13 cellular contexts compared by ENCODE assay signal in the genomic region with DNA sequence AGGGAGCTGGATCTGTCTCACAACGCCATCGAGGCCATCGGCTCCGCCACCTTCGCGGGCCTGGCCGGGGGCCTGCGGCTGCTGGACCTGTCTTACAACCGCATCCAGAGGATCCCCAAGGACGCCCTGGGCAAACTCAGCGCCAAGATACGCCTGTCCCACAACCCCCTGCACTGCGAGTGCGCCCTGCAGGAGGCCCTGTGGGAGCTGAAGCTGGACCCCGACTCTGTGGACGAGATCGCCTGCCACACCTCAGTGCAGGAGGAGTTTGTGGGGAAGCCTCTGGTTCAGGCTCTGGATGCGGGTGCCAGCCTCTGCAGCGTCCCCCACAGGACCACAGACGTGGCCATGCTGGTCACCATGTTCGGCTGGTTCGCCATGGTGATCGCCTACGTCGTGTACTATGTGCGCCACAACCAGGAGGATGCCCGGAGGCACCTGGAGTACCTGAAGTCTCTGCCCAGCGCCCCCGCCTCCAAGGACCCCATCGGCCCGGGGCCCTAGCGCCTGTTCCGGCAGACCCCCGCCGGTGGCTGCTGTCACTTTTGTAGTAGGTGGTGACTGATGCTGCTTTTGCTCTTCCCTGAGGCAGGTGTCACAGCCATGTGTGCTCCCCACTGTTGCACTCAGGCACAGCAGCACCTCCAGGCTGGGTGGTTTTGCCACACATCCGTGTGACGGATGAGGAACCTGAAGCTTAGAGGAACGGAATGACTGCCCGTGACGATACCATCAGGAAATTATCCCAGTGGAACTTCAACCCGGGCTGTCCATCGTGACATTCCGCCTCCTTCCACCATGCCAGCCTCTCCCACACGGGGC. TPM values are rescaled to one million over a fixed set of nuclear protein-coding genes. Genes with fewer than 3 reads are reported as not detected.
DNase-seq lines count a peak whose midpoint lies in the region; ATAC-seq lines count a peak whose summit lies in the region.
"Had no signal": no experiment of that assay in that cellular context is flagged by ENCODE, and none has a peak within 500 bp of the region (broad histone marks: within the 10 kb centered on the region; RNA-seq: fewer than 3 reads in every experiment).

No MANE protein-coding gene starts in this region.

- H3K27me3 Mint-ChIP-seq in activated naive CD4-positive, alpha-beta T cell treated with anti-CD3 and anti-CD28 coated beads, Interleukin-2, amount 50 U/mL, for 24 hours = no peaks in the 10 kb centered on the region
- H3K27me3 Mint-ChIP-seq in activated T-cell treated with anti-CD3 and anti-CD28 coated beads, Interleukin-2, amount 50 U/mL, for 72 hours (ENCODE audit: low read depth) = peaks cover 20% of the 10 kb centered on the region
- peaks cover 13% of the 10 kb centered on the region for H3K27me3 Mint-ChIP-seq in memory B cell
- peaks cover under 1 to 3% of the 10 kb centered on the region in 2 donors for H3K27me3 Mint-ChIP-seq in stimulated activated naive B cell treated with anti-CD40 and anti-IgM and Interleukin-4, amounts not matched to agents 10 μg/mL and 1 μg/mL and 100 μg/mL, for 72 hours

- no peak for ATAC-seq in activated naive CD4-positive, alpha-beta T cell treated with anti-CD3 and anti-CD28 coated beads, Interleukin-2, amount 50 U/mL, for 72 hours
- ATAC-seq in activated T-cell treated with anti-CD3 and anti-CD28 coated beads, Interleukin-2, amount 50 U/mL, for 72 hours (replicated peaks in 1 of 2) = no peak
- no peak for ATAC-seq in memory B cell (ENCODE audit: low read depth)
- ATAC-seq in stimulated activated naive B cell treated with anti-CD40 and anti-IgM and Interleukin-4, amounts not matched to agents 10 μg/mL and 1 μg/mL and 100 μg/mL, for 72 hours (replicated peaks) = no peak
- ATAC-seq: left colon had no signal

- no peak for DNase-seq in activated naive CD4-positive, alpha-beta T cell treated with anti-CD3 and anti-CD28 coated beads, Interleukin-2, amount 50 U/mL, for 72 hours (ENCODE audit: low spot score in 2 of 2)
- no peak for DNase-seq in activated T-cell treated with anti-CD3 and anti-CD28 coated beads, Interleukin-2, amount 50 U/mL, for 72 hours
- DNase-seq in memory B cell (ENCODE audit: low spot score in 2 of 2) (no peak), amygdala (lab: John Stamatoyannopoulos, UW) (no peak), NCI-H187 treated with DMSO at 0.1 percent for 48 hours (lab: John Stamatoyannopoulos, UW) (no peak)
- DNase-seq in stimulated activated naive B cell treated with anti-CD40 and anti-IgM and Interleukin-4, amounts not matched to agents 10 μg/mL and 1 μg/mL and 100 μg/mL, for 72 hours = no peak
- DNase-seq in stimulated activated CD4-positive, alpha-beta T cell treated with anti-CD3 and anti-CD28 coated beads, Interleukin-4, amount 100 ng/mL, for 24 hours = no peak
- DNase-seq: left colon, NCI-H1417 treated with DMSO at 0.1 percent for 48 hours, NCI-H446 treated with DMSO at 0.1 percent for 48 hours, PC-9, spleen had no signal

- H3K36me3 Mint-ChIP-seq in activated naive CD4-positive, alpha-beta T cell treated with anti-CD3 and anti-CD28 coated beads, Interleukin-2, amount 50 U/mL, for 24 hours = no peaks in the 10 kb centered on the region
- no peaks in the 10 kb centered on the region for H3K36me3 Mint-ChIP-seq in activated naive CD4-positive, alpha-beta T cell treated with anti-CD3 and anti-CD28 coated beads, Interleukin-2, amount 50 U/mL, for 72 hours
- no peaks in the 10 kb centered on the region for H3K36me3 Mint-ChIP-seq in activated T-cell treated with anti-CD3 and anti-CD28 coated beads, Interleukin-2, amount 50 U/mL, for 72 hours (ENCODE audit: insufficient read depth in 2 of 2)
- peaks cover 2% of the 10 kb centered on the region for H3K36me3 Mint-ChIP-seq in memory B cell
- no peaks in the 10 kb centered on the region for H3K36me3 Mint-ChIP-seq in stimulated activated naive B cell treated with anti-CD40 and anti-IgM and Interleukin-4, amounts not matched to agents 10 μg/mL and 1 μg/mL and 100 μg/mL, for 72 hours

- no peaks in the 10 kb centered on the region for H3K4me1 Mint-ChIP-seq in activated naive CD4-positive, alpha-beta T cell treated with anti-CD3 and anti-CD28 coated beads, Interleukin-2, amount 50 U/mL, for 24 hours
- no peaks in the 10 kb centered on the region for H3K4me1 Mint-ChIP-seq in activated T-cell treated with anti-CD3 and anti-CD28 coated beads, Interleukin-2, amount 50 U/mL, for 72 hours (ENCODE audit: low read depth)
- H3K4me1 Mint-ChIP-seq in memory B cell = peaks cover 3% of the 10 kb centered on the region
- peaks cover 2 to 15% of the 10 kb centered on the region in 2 donors for H3K4me1 Mint-ChIP-seq in stimulated activated naive B cell treated with anti-CD40 and anti-IgM and Interleukin-4, amounts not matched to agents 10 μg/mL and 1 μg/mL and 100 μg/mL, for 72 hours

- H3K4me3 Mint-ChIP-seq in activated naive CD4-positive, alpha-beta T cell treated with anti-CD3 and anti-CD28 coated beads, Interleukin-2, amount 50 U/mL, for 24 hours = peak overlapping the region; percentile 57
- H3K4me3 Mint-ChIP-seq in activated T-cell treated with anti-CD3 and anti-CD28 coated beads, Interleukin-2, amount 50 U/mL, for 72 hours = peak overlapping the region; percentile 62 to 85
- H3K4me3 Mint-ChIP-seq in memory B cell = peak overlapping the region; percentile 70
- peak overlapping the region; percentile 62 to 74 for H3K4me3 Mint-ChIP-seq in stimulated activated naive B cell treated with anti-CD40 and anti-IgM and Interleukin-4, amounts not matched to agents 10 μg/mL and 1 μg/mL and 100 μg/mL, for 72 hours

- no peaks in the 10 kb centered on the region for H3K9me3 Mint-ChIP-seq in activated naive CD4-positive, alpha-beta T cell treated with anti-CD3 and anti-CD28 coated beads, Interleukin-2, amount 50 U/mL, for 24 hours
- peaks cover 7 to 8% of the 10 kb centered on the region in 2 donors for H3K9me3 Mint-ChIP-seq in activated naive CD4-positive, alpha-beta T cell treated with anti-CD3 and anti-CD28 coated beads, Interleukin-2, amount 50 U/mL, for 72 hours
- peaks cover 0 to 1% of the 10 kb centered on the region in 2 donors for H3K9me3 Mint-ChIP-seq in activated T-cell treated with anti-CD3 and anti-CD28 coated beads, Interleukin-2, amount 50 U/mL, for 72 hours
- peaks cover 8% of the 10 kb centered on the region for H3K9me3 Mint-ChIP-seq in memory B cell
- H3K9me3 Mint-ChIP-seq in stimulated activated naive B cell treated with anti-CD40 and anti-IgM and Interleukin-4, amounts not matched to agents 10 μg/mL and 1 μg/mL and 100 μg/mL, for 72 hours = peaks cover 0 to 6% of the 10 kb centered on the region in 2 donors

- H3K27ac Mint-ChIP-seq in activated naive CD4-positive, alpha-beta T cell treated with anti-CD3 and anti-CD28 coated beads, Interleukin-2, amount 50 U/mL, for 24 hours = no peak overlapping the region
- H3K27ac Mint-ChIP-seq in activated naive CD4-positive, alpha-beta T cell treated with anti-CD3 and anti-CD28 coated beads, Interleukin-2, amount 50 U/mL, for 72 hours = no peak overlapping the region
- no peak overlapping the region for H3K27ac Mint-ChIP-seq in activated T-cell treated with anti-CD3 and anti-CD28 coated beads, Interleukin-2, amount 50 U/mL, for 72 hours
- H3K27ac Mint-ChIP-seq in memory B cell = no peak overlapping the region
- no peak overlapping the region for H3K27ac Mint-ChIP-seq in stimulated activated naive B cell treated with anti-CD40 and anti-IgM and Interleukin-4, amounts not matched to agents 10 μg/mL and 1 μg/mL and 100 μg/mL, for 72 hours

RNA-seq across cellular contexts. Expression of a gene that starts 1.8 kb away (rescaled TPM):
- 1 to 10 TPM; 4.8 to 5.6 TPM for total RNA-seq in activated naive CD4-positive, alpha-beta T cell treated with anti-CD3 and anti-CD28 coated beads, Interleukin-2, amount 50 U/mL, for 72 hours
- total RNA-seq in activated T-cell treated with anti-CD3 and anti-CD28 coated beads, Interleukin-2, amount 50 U/mL, for 72 hours = 1 to 10 TPM; 2.8 to 3.8 TPM
